24 cellular contexts compared by ENCODE assay signal in the genomic region with DNA sequence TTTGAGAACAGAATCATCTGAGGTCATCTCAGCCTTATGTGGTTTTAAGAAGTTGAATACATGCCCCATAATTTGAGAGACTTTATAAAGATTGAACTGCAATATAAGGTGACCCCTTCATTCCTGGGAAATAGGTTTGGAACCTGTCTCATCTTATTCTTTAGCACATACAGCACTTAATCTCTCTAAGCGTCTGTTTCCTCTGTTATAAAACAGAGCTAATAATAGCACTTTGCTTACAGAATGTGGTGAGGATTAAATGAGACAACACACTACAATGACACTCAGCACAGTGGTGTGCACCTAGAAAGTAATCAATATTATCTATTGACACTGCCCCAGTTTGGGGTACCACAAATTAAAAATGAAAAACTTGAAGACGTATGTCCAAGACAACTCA.
"Had no signal": no experiment of that assay in that cellular context is flagged by ENCODE, and none has a peak within 500 bp of the region (broad histone marks: within the 10 kb centered on the region; RNA-seq: fewer than 3 reads in every experiment).

No MANE protein-coding gene starts in this region.

- H3K27me3 ChIP-seq: ascending aorta, breast epithelium, gastrocnemius medialis, hepatocyte, tibial nerve, vagina had no signal

- ATAC-seq: activated CD8-positive, alpha-beta T cell treated with anti-CD3 and anti-CD28 coated beads, Interleukin-2, amount 10 ng/mL, durations not matched to agents 7 days and 5 days; activated naive CD8-positive, alpha-beta T cell treated with anti-CD3 and anti-CD28 coated beads, Interleukin-2, amount 50 U/mL, for 24 hours; effector memory CD8-positive, alpha-beta T cell; gastrocnemius medialis; left lobe of liver; mucosa of descending colon; naive thymus-derived CD4-positive, alpha-beta T cell had no signal

- H3K4me3 ChIP-seq: ascending aorta, breast epithelium, gastrocnemius medialis, hepatocyte, mucosa of descending colon, skin epidermis, tibial nerve, vagina had no signal

- DNase-seq: activated B cell treated with CpG ODN at 0.5 μM for 24 hours; activated CD4-positive, alpha-beta T cell treated with anti-CD3 and anti-CD28 coated beads, Interleukin-2, amount 10 ng/mL, durations not matched to agents 24 days and 14 days; activated CD8-positive, alpha-beta memory T cell treated with anti-CD3 and anti-CD28 coated beads, Interleukin-2, amount 50 U/mL, for 4 hours; activated CD8-positive, alpha-beta T cell treated with anti-CD3 and anti-CD28 coated beads, Interleukin-2, amount 10 ng/mL, durations not matched to agents 7 days and 5 days; activated naive CD4-positive, alpha-beta T cell; activated naive CD8-positive, alpha-beta T cell treated with anti-CD3 and anti-CD28 coated beads, Interleukin-2, amount 50 U/mL, for 24 hours; dermis blood vessel endothelial cell; effector memory CD8-positive, alpha-beta T cell; gastrocnemius medialis; islet precursor cell; mucosa of descending colon; naive thymus-derived CD4-positive, alpha-beta T cell; posterior cingulate gyrus; retina; stimulated activated CD4-positive, alpha-beta T cell treated with anti-CD3 and anti-CD28 coated beads, Interleukin-4, amount 100 ng/mL, for 24 hours; stimulated activated naive CD4-positive, alpha-beta T cell treated with Interleukin-2 at 50 U/mL for 16 hours; substantia nigra had no signal

- H3K27ac ChIP-seq: ascending aorta, breast epithelium, gastrocnemius medialis, hepatocyte, skin epidermis, tibial nerve, vagina had no signal

- H3K4me1 ChIP-seq: breast epithelium, tibial nerve had no signal

- H3K9me3 ChIP-seq: ascending aorta, breast epithelium, gastrocnemius medialis, mucosa of descending colon, tibial nerve, vagina had no signal

- H3K36me3 ChIP-seq: ascending aorta, breast epithelium, gastrocnemius medialis, tibial nerve, vagina had no signal
